11 cellular contexts compared by ENCODE assay signal in genomic region chr19:29259153-29259552, GRCh38. TPM values are rescaled to one million over a fixed set of nuclear protein-coding genes. Genes with fewer than 3 reads are reported as not detected.
DNase-seq lines count a peak whose midpoint lies in the region; ATAC-seq and TF ChIP-seq lines count a peak whose summit lies in the region.
"Had no signal": no experiment of that assay in that cellular context is flagged by ENCODE, and none has a peak within 500 bp of the region (broad histone marks: within the 10 kb centered on the region; RNA-seq: fewer than 3 reads in every experiment).

No MANE protein-coding gene starts in this region.

- TF ChIP-seq EP300 in esophagus muscularis mucosa (IDR thresholded peaks at IDR 0.05) = no peak

- H3K9me3 ChIP-seq in A673 (ENCODE audit: low read depth, low read length, poor library complexity, severe bottlenecking) (no peaks in the 10 kb centered on the region), esophagus muscularis mucosa (no peaks in the 10 kb centered on the region), mesenchymal stem cell (ENCODE audit: control insufficient read depth, low read length) (no peaks in the 10 kb centered on the region)
- H3K9me3 ChIP-seq: body of pancreas, sigmoid colon had no signal

- no peak for DNase-seq in A673 (ENCODE audit: low spot score)
- no peak for DNase-seq in GM12864 (ENCODE audit: low read depth)
- DNase-seq in NCI-H345 treated with DMSO at 0.1 percent for 48 hours (lab: John Stamatoyannopoulos, UW; ENCODE audit: unreplicated experiment) = peak; percentile 15
- DNase-seq in dermis blood vessel endothelial cell = peak; percentile 1
- no peak for DNase-seq in esophagus muscularis mucosa (ENCODE audit: extremely low spot score)
- DNase-seq in mesenchymal stem cell = no peak
- DNase-seq: body of pancreas, NCI-H2227 treated with DMSO at 0.1 percent for 48 hours, sigmoid colon had no signal

- H3K27me3 ChIP-seq in A673 (replicated peaks; ENCODE audit: insufficient read depth, low read depth, low read length, poor library complexity) (no peaks in the 10 kb centered on the region), esophagus muscularis mucosa (peaks cover 0 to 48% (median 0%) of the 10 kb centered on the region in 4 donors), mesenchymal stem cell (ENCODE audit: control insufficient read depth in 1 of 2, insufficient read depth in 1 of 2, low read length in 2 of 2) (peaks cover 0 to 13% of the 10 kb centered on the region in 2 experiments)
- H3K27me3 ChIP-seq: body of pancreas, sigmoid colon had no signal

- H2BK120ac ChIP-seq in mesenchymal stem cell (ENCODE audit: low read depth, low read length) = no peak overlapping the region

- H2BK12ac ChIP-seq in mesenchymal stem cell (ENCODE audit: low read length in 2 of 2) = no peak overlapping the region

- TF ChIP-seq CTCF in A673 (conservative IDR thresholded peaks at IDR 0.05; ENCODE audit: low read depth, low read length) (peak; percentile 40), GM12864 (IDR thresholded peaks at IDR 0.05; ENCODE audit: low read depth, low read length, missing control alignments) (peak; percentile 43), esophagus muscularis mucosa (IDR thresholded peaks at IDR 0.05) (no peak)

- H3K14ac ChIP-seq in mesenchymal stem cell (ENCODE audit: low read length in 2 of 2) = no peak overlapping the region

- H3K27ac ChIP-seq in A673 (ENCODE audit: low read depth, low read length, poor library complexity, severe bottlenecking) = no peak overlapping the region
- H3K27ac ChIP-seq in esophagus muscularis mucosa (replicated peaks in 1 of 4) = no peak overlapping the region
- no peak overlapping the region for H3K27ac ChIP-seq in mesenchymal stem cell (ENCODE audit: low read length, poor library complexity, severe bottlenecking)
- H3K27ac ChIP-seq: body of pancreas, sigmoid colon had no signal

- ATAC-seq in HG02840 (IDR thresholded peaks at IDR 0.05; ENCODE audit: low FRiP score, unreplicated experiment) (no peak), HG03432 (IDR thresholded peaks at IDR 0.05; ENCODE audit: unreplicated experiment) (no peak)
- ATAC-seq: body of pancreas had no signal

- BruUV-seq in A673 (replicated peaks; lab: Mats Ljungman, UMichigan) = no TSS peak

- intact Hi-C loops in A673 (cut with micrococcal nuclease; ENCODE audit: unreplicated experiment) (no loop called here), esophagus muscularis mucosa (cut with DNase I) (no loop called here)

- POLR2A ChIA-PET in A673 (lab: Charles Lee; ENCODE audit: low non-redundant PET) = no interaction called here

- TF ChIP-seq POLR2A in esophagus muscularis mucosa (IDR thresholded peaks at IDR 0.05; ENCODE audit: low read depth) = no peak

- H3K4me1 ChIP-seq in A673 (ENCODE audit: insufficient read depth, low read length, poor library complexity, severe bottlenecking) = no peaks in the 10 kb centered on the region
- H3K4me1 ChIP-seq in esophagus muscularis mucosa = no peaks in the 10 kb centered on the region
- no peaks in the 10 kb centered on the region for H3K4me1 ChIP-seq in mesenchymal stem cell (ENCODE audit: control insufficient read depth, insufficient read depth, low read depth, low read length)
- H3K4me1 ChIP-seq: body of pancreas, sigmoid colon had no signal

- no peak overlapping the region for H3K4ac ChIP-seq in mesenchymal stem cell (ENCODE audit: low read depth in 1 of 2, low read length in 2 of 2)

- H3K79me1 ChIP-seq in mesenchymal stem cell (replicated peaks; ENCODE audit: low read length, poor library complexity, severe bottlenecking) = no peaks in the 10 kb centered on the region

- no peak overlapping the region for H2AFZ ChIP-seq in mesenchymal stem cell (ENCODE audit: low read depth, low read length)

- CTCF ChIA-PET in A673 (lab: Charles Lee) = interaction anchor here (0.6 kb wide), 1 partner anchor 934 kb away, joined by 3 read pairs; no protein-coding TSS in a partner anchor

- no peak overlapping the region for H3K18ac ChIP-seq in mesenchymal stem cell (ENCODE audit: low read depth in 1 of 2, low read length in 2 of 2)

- no peak overlapping the region for H3K9ac ChIP-seq in mesenchymal stem cell (ENCODE audit: low read length)

- no peak overlapping the region for H3K4me2 ChIP-seq in mesenchymal stem cell (ENCODE audit: low read length, poor library complexity, severe bottlenecking)

- no peak overlapping the region for H3K23ac ChIP-seq in mesenchymal stem cell (ENCODE audit: low read length in 2 of 2)

- H2BK15ac ChIP-seq in mesenchymal stem cell (ENCODE audit: low read depth, poor library complexity, severe bottlenecking) = no peak overlapping the region

- WGBS in esophagus muscularis mucosa = 70% methylated on average over 3 of the region's 3 CpGs
- 70% methylated on average over 2 of the region's 3 CpGs for WGBS in mesenchymal stem cell

- H3K4me3 ChIP-seq in A673 (ENCODE audit: low read depth, low read length, poor library complexity, severe bottlenecking) (no peak overlapping the region), GM12864 (ENCODE audit: low read depth, low read length) (no peak overlapping the region), esophagus muscularis mucosa (no peak overlapping the region), mesenchymal stem cell (ENCODE audit: insufficient read depth in 1 of 2, low read depth in 1 of 2, low read length in 2 of 2) (no peak overlapping the region)
- H3K4me3 ChIP-seq: body of pancreas, sigmoid colon had no signal

- no peaks in the 10 kb centered on the region for H3K36me3 ChIP-seq in A673 (ENCODE audit: insufficient read depth, low read length, poor library complexity, severe bottlenecking)
- H3K36me3 ChIP-seq in esophagus muscularis mucosa = no peaks in the 10 kb centered on the region
- no peaks in the 10 kb centered on the region for H3K36me3 ChIP-seq in mesenchymal stem cell (ENCODE audit: control insufficient read depth in 1 of 2, insufficient read depth in 2 of 2, low read depth in 1 of 2, low read length in 2 of 2)
- H3K36me3 ChIP-seq: sigmoid colon had no signal

- no peak overlapping the region for H2AK5ac ChIP-seq in mesenchymal stem cell (ENCODE audit: low read length, severe bottlenecking)

- no peak overlapping the region for H4K91ac ChIP-seq in mesenchymal stem cell (ENCODE audit: low read length)

- no peak overlapping the region for H2BK5ac ChIP-seq in mesenchymal stem cell (ENCODE audit: low read depth, low read length, poor library complexity, severe bottlenecking)

- H4K8ac ChIP-seq in mesenchymal stem cell (ENCODE audit: low read length) = no peak overlapping the region

RNA-seq across cellular contexts. Expression of gene UQCRFS1, which starts 46.2 kb away (rescaled TPM):
- total RNA-seq in A673 (2021) (47.3 and 48.8 TPM in 2 replicates), dermis blood vessel endothelial cell (33.5 and 34.7 TPM in 2 replicates), esophagus muscularis mucosa (10 to 100 TPM; 41.1 to 46.4 (median 43.3) TPM)
- polyA plus RNA-seq in mesenchymal stem cell (2013, experiment 1 of 2) = 30.9 TPM
- polyA plus RNA-seq in mesenchymal stem cell (2013, experiment 2 of 2) = 33.0 TPM

Comparison
In these comparisons a context has a peak if more than half of its experiments do, and no peak if none do; other contexts are left out.
1. DNase-seq: peak in NCI-H345 treated with DMSO at 0.1 percent for 48 hours (single experiment) and dermis blood vessel endothelial cell (single experiment); none in A673 (single experiment), GM12864 (single experiment), esophagus muscularis mucosa (single experiment) and mesenchymal stem cell (single experiment).
2. CTCF ChIP-seq: peak in A673 (single experiment) and GM12864 (single experiment); none in esophagus muscularis mucosa (0 of 3).